ENCODE assay signal across 8 cellular contexts in the genomic region with DNA sequence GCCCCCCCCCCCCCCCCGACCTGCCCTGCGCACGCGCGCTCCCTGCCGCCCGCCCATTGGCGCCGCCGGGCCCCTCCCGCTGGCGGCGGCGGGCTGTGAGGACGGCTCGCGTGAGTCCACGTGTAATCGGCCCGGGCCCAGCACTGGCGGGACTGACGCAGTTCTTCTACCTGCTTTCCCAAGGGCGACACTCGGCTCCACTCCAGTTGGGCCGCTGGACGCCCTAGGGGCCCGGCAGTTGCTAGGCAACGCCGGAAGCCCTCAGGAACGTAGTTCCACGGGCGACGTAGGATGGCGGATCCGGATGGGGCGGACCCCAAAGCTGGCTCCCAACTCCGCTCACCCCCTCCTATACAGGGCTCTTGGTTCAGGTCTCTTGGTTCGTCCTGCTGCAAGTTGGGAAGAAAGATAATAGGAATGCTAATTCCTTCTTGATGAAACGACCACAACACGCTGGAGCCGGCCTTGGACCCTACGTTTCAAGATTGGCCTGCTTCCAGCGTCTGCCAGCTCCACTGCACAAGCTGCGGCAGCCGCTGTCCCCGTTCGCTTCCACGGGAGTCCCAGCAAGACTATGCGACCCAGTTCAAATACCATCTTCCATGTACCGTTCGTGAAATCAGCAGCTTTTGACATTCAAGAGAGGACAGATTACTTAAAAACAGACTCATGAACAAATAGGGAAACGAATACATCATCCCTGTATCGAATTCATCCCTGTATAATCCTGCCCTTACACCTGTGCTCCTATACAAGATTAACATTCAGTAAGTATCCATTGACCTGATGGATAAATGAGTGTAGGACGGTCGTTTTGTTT. TPM values are rescaled to one million over a fixed set of nuclear protein-coding genes. Genes with fewer than 3 reads are reported as not detected.
DNase-seq lines count a peak whose midpoint lies in the region; ATAC-seq and TF ChIP-seq lines count a peak whose summit lies in the region.

No MANE protein-coding gene starts in this region.

- TF ChIP-seq CTCF in foreskin keratinocyte (conservative IDR thresholded peaks at IDR 0.05) (no peak), neural progenitor cell (IDR thresholded peaks at IDR 0.05) (no peak)

- H3K9ac ChIP-seq in neural progenitor cell (peak overlapping the region; percentile 51), stomach smooth muscle (ENCODE audit: low read length in 2 of 2) (peak overlapping the region; percentile 95 to 97)

- H2AFZ ChIP-seq in neural progenitor cell (replicated peaks) = peak overlapping the region; percentile 83

- peaks cover 5% of the 10 kb centered on the region for H3K27me3 Mint-ChIP-seq in neural progenitor cell (ENCODE audit: insufficient read depth, low read depth)

- DNase-seq in G401 (ENCODE audit: low spot score) (peak; percentile 95), H7 (peak; percentile 99), LoVo (ENCODE audit: low spot score) (peak; percentile 93), activated gamma-delta T cell treated with Interleukin-2 at 50 U/mL for 16 hours (peak; percentile 72), foreskin keratinocyte (peak; percentile 65 to 81), neural progenitor cell (ENCODE audit: low spot score) (peak; percentile 95)

- in situ Hi-C loops in G401 (cut with HindIII; ENCODE audit: low sequenced_read_pairs) = no loop called here

- H3K27ac Mint-ChIP-seq in neural progenitor cell = peak overlapping the region; percentile 88

- H3K79me2 ChIP-seq in neural progenitor cell (ENCODE audit: low read depth) = peaks cover 55% of the 10 kb centered on the region

- H3K36me3 ChIP-seq in H7 (replicated peaks; ENCODE audit: control insufficient read depth, insufficient read depth, low read length) = no peaks in the 10 kb centered on the region
- no peaks in the 10 kb centered on the region for H3K36me3 ChIP-seq in neural progenitor cell
- no peaks in the 10 kb centered on the region for H3K36me3 ChIP-seq in stomach smooth muscle (ENCODE audit: control insufficient read depth in 2 of 2, insufficient read depth in 2 of 2, low read length in 2 of 2)

- peak; percentile 81 for ATAC-seq in foreskin keratinocyte

- H3K9me3 Mint-ChIP-seq in neural progenitor cell = no peaks in the 10 kb centered on the region

- H3K36me3 Mint-ChIP-seq in neural progenitor cell = peaks cover 17% of the 10 kb centered on the region

- H3K4me3 ChIP-seq in H7 (ENCODE audit: insufficient read depth, low read depth, low read length) (peak overlapping the region; percentile 92), neural progenitor cell (peak overlapping the region; percentile 93), stomach smooth muscle (ENCODE audit: low read length in 2 of 2) (peak overlapping the region; percentile 64 to 96)

- H3F3A ChIP-seq in neural progenitor cell (ENCODE audit: low read depth) = peaks cover 8% of the 10 kb centered on the region

- H3K9me3 ChIP-seq in neural progenitor cell (ENCODE audit: low read depth) (no peaks in the 10 kb centered on the region), stomach smooth muscle (ENCODE audit: control insufficient read depth in 2 of 2, low read length in 2 of 2) (no peaks in the 10 kb centered on the region)

- peak; percentile 85 for TF ChIP-seq POLR2A in Raji (IDR thresholded peaks at IDR 0.05; ENCODE audit: insufficient read depth, low read depth, low read length)

- peak overlapping the region; percentile 92 for H3K4me2 ChIP-seq in neural progenitor cell

- H3K4me3 Mint-ChIP-seq in neural progenitor cell = peak overlapping the region; percentile 94

- peaks cover 37% of the 10 kb centered on the region for H3K4me1 Mint-ChIP-seq in neural progenitor cell

- peaks cover 19% of the 10 kb centered on the region for H4K20me1 ChIP-seq in neural progenitor cell (ENCODE audit: low read depth)

- H3K27ac ChIP-seq in foreskin keratinocyte (peak overlapping the region; percentile 72), neural progenitor cell (peak overlapping the region; percentile 82), stomach smooth muscle (ENCODE audit: low read length) (peak overlapping the region; percentile 94)

- H3K27me3 ChIP-seq in H7 (ENCODE audit: control insufficient read depth, insufficient read depth, low read length) = no peaks in the 10 kb centered on the region
- H3K27me3 ChIP-seq in foreskin keratinocyte = no peaks in the 10 kb centered on the region
- H3K27me3 ChIP-seq in neural progenitor cell = no peaks in the 10 kb centered on the region
- no peaks in the 10 kb centered on the region for H3K27me3 ChIP-seq in stomach smooth muscle (ENCODE audit: control insufficient read depth in 1 of 2, insufficient read depth in 2 of 2, low read length in 2 of 2)

- peaks cover 9% of the 10 kb centered on the region for H3K4me1 ChIP-seq in foreskin keratinocyte
- peaks cover 6% of the 10 kb centered on the region for H3K4me1 ChIP-seq in neural progenitor cell
- H3K4me1 ChIP-seq in stomach smooth muscle (ENCODE audit: control insufficient read depth, insufficient read depth, low read length) = peaks cover 20% of the 10 kb centered on the region

RNA-seq across cellular contexts. Expression of a gene that starts 0.4 kb away (rescaled TPM):
- total RNA-seq in G401 (2014; rRNA removed; shearing (Covaris generic)) = 100 and 127 TPM in 2 replicates
- 65.5 and 76.3 TPM in 2 replicates for total RNA-seq in H7 (2014; rRNA removed; shearing (Covaris generic))
- total RNA-seq in foreskin keratinocyte (74.7 and 83.4 TPM in 2 replicates), neural progenitor cell (ENCODE audit: low replicate concordance) (90.1 and 111 TPM in 2 replicates)
- 36.6 and 45.8 TPM in 2 replicates for polyA plus RNA-seq in foreskin keratinocyte

RNA-seq across cellular contexts. Expression of a gene that starts 25.0 kb away (rescaled TPM):
- 20.4 and 25.4 TPM in 2 replicates for total RNA-seq in G401 (2014; rRNA removed; shearing (Covaris generic))
- 14.5 and 17.4 TPM in 2 replicates for total RNA-seq in H7 (2014; rRNA removed; shearing (Covaris generic))
- 18.2 and 19.5 TPM in 2 replicates for total RNA-seq in foreskin keratinocyte
- polyA plus RNA-seq in foreskin keratinocyte = 11.2 and 11.9 TPM in 2 replicates
- 15.5 and 16.5 TPM in 2 replicates for total RNA-seq in neural progenitor cell (ENCODE audit: low replicate concordance)

Comparison
In these comparisons a context has a peak if more than half of its experiments do, and no peak if none do; other contexts are left out.
1. Peak in every context shown above with its lines: DNase-seq, ATAC-seq, H3K4me3 ChIP-seq and H3K27ac ChIP-seq.